In genomic region chr1:23525558-23526174, GRCh38 we compare ENCODE assay signal across 1 cellular context.
TF ChIP-seq lines count a peak whose summit lies in the region.

No MANE protein-coding gene starts in this region.

TF ChIP-seq in HEK293, 187 proteins besides CTCF, POLR2A, EP300 and RAD21 (continued from another document):
- TF ChIP-seq, protein P1, sequence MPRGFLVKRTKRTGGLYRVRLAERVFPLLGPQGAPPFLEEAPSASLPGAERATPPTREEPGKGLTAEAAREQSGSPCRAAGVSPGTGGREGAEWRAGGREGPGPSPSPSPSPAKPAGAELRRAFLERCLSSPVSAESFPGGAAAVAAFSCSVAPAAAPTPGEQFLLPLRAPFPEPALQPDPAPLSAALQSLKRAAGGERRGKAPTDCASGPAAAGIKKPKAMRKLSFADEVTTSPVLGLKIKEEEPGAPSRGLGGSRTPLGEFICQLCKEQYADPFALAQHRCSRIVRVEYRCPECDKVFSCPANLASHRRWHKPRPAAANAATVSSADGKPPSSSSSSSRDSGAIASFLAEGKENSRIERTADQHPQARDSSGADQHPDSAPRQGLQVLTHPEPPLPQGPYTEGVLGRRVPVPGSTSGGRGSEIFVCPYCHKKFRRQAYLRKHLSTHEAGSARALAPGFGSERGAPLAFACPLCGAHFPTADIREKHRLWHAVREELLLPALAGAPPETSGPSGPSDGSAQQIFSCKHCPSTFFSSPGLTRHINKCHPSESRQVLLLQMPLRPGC (tag by site-specific recombination; IDR thresholded peaks at IDR 0.05): no peak
- TF ChIP-seq SP3 (tag by site-specific recombination; IDR thresholded peaks at IDR 0.05) (no peak), HOXD13 (CRISPR knock-in tag; IDR thresholded peaks at IDR 0.05; ENCODE audit: borderline replicate concordance) (no peak), ZNF596 (tag by site-specific recombination; IDR thresholded peaks at IDR 0.05) (no peak), ZNF707 (tag by site-specific recombination; IDR thresholded peaks at IDR 0.05) (no peak), ZNF10 (tag by site-specific recombination; IDR thresholded peaks at IDR 0.05) (no peak), TSHZ1 (tag by site-specific recombination; IDR thresholded peaks at IDR 0.05; ENCODE audit: borderline replicate concordance) (0 out of 2 replicates have a peak, but pooled peaks have one; percentile 34), GLIS1 (tag by site-specific recombination; IDR thresholded peaks at IDR 0.05) (0 out of 2 replicates have a peak, but pooled peaks have one; percentile 22), ZNF121 (tag by site-specific recombination; IDR thresholded peaks at IDR 0.05) (no peak), ZIC2 (tag by site-specific recombination; IDR thresholded peaks at IDR 0.05) (peak; percentile 80), ZNF600 (tag by site-specific recombination; IDR thresholded peaks at IDR 0.05) (no peak), SP7 (tag by site-specific recombination; IDR thresholded peaks at IDR 0.05) (peak; percentile 22; the same call in 1 of the 2 replicates), KLF7 (tag by site-specific recombination; IDR thresholded peaks at IDR 0.05; ENCODE audit: borderline replicate concordance) (no peak), ZBTB20 (tag by site-specific recombination; IDR thresholded peaks at IDR 0.05) (0 out of 2 replicates have a peak, but pooled peaks have one; percentile 45), ZNF580 (tag by site-specific recombination; IDR thresholded peaks at IDR 0.05) (no peak), ZNF223 (tag by site-specific recombination; IDR thresholded peaks at IDR 0.05) (no peak), SCRT2 (tag by site-specific recombination; IDR thresholded peaks at IDR 0.05) (peak; percentile 43; the same call in 1 of the 2 replicates), ZNF776 (tag by site-specific recombination; IDR thresholded peaks at IDR 0.05; ENCODE audit: borderline replicate concordance) (no peak), ZNF146 (tag by site-specific recombination; IDR thresholded peaks at IDR 0.05) (no peak), ZNF530 (tag by site-specific recombination; IDR thresholded peaks at IDR 0.05; ENCODE audit: low read depth) (no peak), ZNF664 (tag by site-specific recombination; IDR thresholded peaks at IDR 0.05) (no peak), ZNF354C (tag by site-specific recombination; IDR thresholded peaks at IDR 0.05; ENCODE audit: borderline replicate concordance, low read depth) (no peak), ZNF433 (tag by site-specific recombination; IDR thresholded peaks at IDR 0.05; ENCODE audit: low read depth) (no peak), ZNF398 (tag by site-specific recombination; IDR thresholded peaks at IDR 0.05) (peak; percentile 73), OSR2 (tag by site-specific recombination; IDR thresholded peaks at IDR 0.05) (0 out of 2 replicates have a peak, but pooled peaks have one; percentile 12)
- TF ChIP-seq, protein P2, sequence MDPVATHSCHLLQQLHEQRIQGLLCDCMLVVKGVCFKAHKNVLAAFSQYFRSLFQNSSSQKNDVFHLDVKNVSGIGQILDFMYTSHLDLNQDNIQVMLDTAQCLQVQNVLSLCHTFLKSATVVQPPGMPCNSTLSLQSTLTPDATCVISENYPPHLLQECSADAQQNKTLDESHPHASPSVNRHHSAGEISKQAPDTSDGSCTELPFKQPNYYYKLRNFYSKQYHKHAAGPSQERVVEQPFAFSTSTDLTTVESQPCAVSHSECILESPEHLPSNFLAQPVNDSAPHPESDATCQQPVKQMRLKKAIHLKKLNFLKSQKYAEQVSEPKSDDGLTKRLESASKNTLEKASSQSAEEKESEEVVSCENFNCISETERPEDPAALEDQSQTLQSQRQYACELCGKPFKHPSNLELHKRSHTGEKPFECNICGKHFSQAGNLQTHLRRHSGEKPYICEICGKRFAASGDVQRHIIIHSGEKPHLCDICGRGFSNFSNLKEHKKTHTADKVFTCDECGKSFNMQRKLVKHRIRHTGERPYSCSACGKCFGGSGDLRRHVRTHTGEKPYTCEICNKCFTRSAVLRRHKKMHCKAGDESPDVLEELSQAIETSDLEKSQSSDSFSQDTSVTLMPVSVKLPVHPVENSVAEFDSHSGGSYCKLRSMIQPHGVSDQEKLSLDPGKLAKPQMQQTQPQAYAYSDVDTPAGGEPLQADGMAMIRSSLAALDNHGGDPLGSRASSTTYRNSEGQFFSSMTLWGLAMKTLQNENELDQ (tag by site-specific recombination; IDR thresholded peaks at IDR 0.05; ENCODE audit: low read depth): no peak
